28 cellular contexts compared by ENCODE assay signal in the genomic region with DNA sequence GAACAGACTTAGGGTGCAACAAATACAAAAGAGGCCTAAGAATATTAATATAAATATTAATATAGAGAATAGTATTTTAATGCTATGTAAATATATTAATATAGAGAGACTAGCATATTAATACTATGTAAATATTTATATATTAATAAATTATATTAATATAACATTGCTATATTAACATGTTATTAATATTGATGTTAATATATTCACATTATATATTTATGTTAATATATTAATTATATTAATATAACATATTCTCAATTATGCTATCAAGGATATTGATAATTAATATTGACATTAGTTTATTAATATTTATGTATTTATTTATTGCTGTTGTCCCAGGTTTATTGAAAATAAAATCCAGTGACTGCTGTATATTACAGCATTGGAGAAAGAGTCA. TPM values are rescaled to one million over a fixed set of nuclear protein-coding genes. Genes with fewer than 3 reads are reported as not detected.
DNase-seq lines count a peak whose midpoint lies in the region; ATAC-seq, FAIRE-seq and TF ChIP-seq lines count a peak whose summit lies in the region.
"Had no signal": no experiment of that assay in that cellular context is flagged by ENCODE, and none has a peak within 500 bp of the region (broad histone marks: within the 10 kb centered on the region; RNA-seq: fewer than 3 reads in every experiment).

No MANE protein-coding gene starts in this region.

- TF ChIP-seq CTCF in kidney (IDR thresholded peaks at IDR 0.05; ENCODE audit: borderline replicate concordance, extremely low read depth, insufficient read depth) (no peak), right atrium auricular region (IDR thresholded peaks at IDR 0.05) (no peak)

- intact Hi-C loops in kidney (cut with DNase I) = no loop called here

- no peak for ATAC-seq in GM19452 (IDR thresholded peaks at IDR 0.05; ENCODE audit: unreplicated experiment)
- ATAC-seq in stimulated activated naive CD8-positive, alpha-beta T cell treated with anti-CD3 and anti-CD28 coated beads, Interleukin-15, amount 100 ng/mL, for 72 hours = no peak
- ATAC-seq: A549, GM23338, HCT116 had no signal

- no peaks in the 10 kb centered on the region for H3K4me1 Mint-ChIP-seq in stimulated activated naive CD8-positive, alpha-beta T cell treated with anti-CD3 and anti-CD28 coated beads, Interleukin-15, amount 100 ng/mL, for 72 hours
- H3K4me1 Mint-ChIP-seq: CD8-positive, alpha-beta memory T cell had no signal

- H3K27ac Mint-ChIP-seq in stimulated activated naive CD8-positive, alpha-beta T cell treated with anti-CD3 and anti-CD28 coated beads, Interleukin-15, amount 100 ng/mL, for 72 hours = no peak overlapping the region
- H3K27ac Mint-ChIP-seq: CD4-positive, alpha-beta T cell; CD8-positive, alpha-beta memory T cell; GM23338; H9 had no signal

- peaks cover 24% of the 10 kb centered on the region for H3K27me3 Mint-ChIP-seq in stimulated activated naive CD8-positive, alpha-beta T cell treated with anti-CD3 and anti-CD28 coated beads, Interleukin-15, amount 100 ng/mL, for 72 hours

- H3K4me1 ChIP-seq in kidney (ENCODE audit: control insufficient read depth in 1 of 2, insufficient read depth in 1 of 2, low read depth in 1 of 2, low read length in 2 of 2) (no peaks in the 10 kb centered on the region), right atrium auricular region (no peaks in the 10 kb centered on the region)
- H3K4me1 ChIP-seq: A549, BE2C had no signal

- no peaks in the 10 kb centered on the region for H3K27me3 ChIP-seq in right atrium auricular region
- H3K27me3 ChIP-seq: BE2C; BLaER1 treated with 17β-estradiol and CSF1 and Interleukin-3, amounts not matched to agents 10 nM and 100 nM had no signal

- no peaks in the 10 kb centered on the region for H3K36me3 ChIP-seq in kidney (ENCODE audit: control insufficient read depth in 1 of 2, insufficient read depth in 2 of 2, low read length in 2 of 2)
- no peaks in the 10 kb centered on the region for H3K36me3 ChIP-seq in right atrium auricular region
- H3K36me3 ChIP-seq: BE2C; BLaER1 treated with 17β-estradiol and CSF1 and Interleukin-3, amounts not matched to agents 10 nM and 100 nM had no signal

- H3K9me3 ChIP-seq in kidney (ENCODE audit: control insufficient read depth in 1 of 2, low read length in 2 of 2) (no peaks in the 10 kb centered on the region), right atrium auricular region (no peaks in the 10 kb centered on the region)
- H3K9me3 ChIP-seq: A549; BE2C; BLaER1 treated with 17β-estradiol and CSF1 and Interleukin-3, amounts not matched to agents 10 nM and 100 nM had no signal

- peak; percentile 96 for FAIRE-seq in A204.1 (lab: Jason Lieb, UNC)
- FAIRE-seq in TTC549 (lab: Jason Lieb, UNC) = peak; percentile 92
- FAIRE-seq in colon (lab: Jason Lieb, UNC) = peak; percentile 90
- peak; percentile 96 for FAIRE-seq in kidney (lab: Jason Lieb, UNC)
- FAIRE-seq: A549, D721Med, GM12891, GM18507 had no signal

- no peak overlapping the region for H3K27ac ChIP-seq in kidney (ENCODE audit: low read depth in 2 of 2, low read length in 2 of 2)
- H3K27ac ChIP-seq in right atrium auricular region = no peak overlapping the region
- H3K27ac ChIP-seq: 22Rv1; A549; BLaER1 treated with 17β-estradiol and CSF1 and Interleukin-3, amounts not matched to agents 10 nM and 100 nM had no signal

- DNase-seq in kidney (no peak), right atrium auricular region (ENCODE audit: low spot score) (no peak), RKO (ENCODE audit: low spot score) (no peak)
- no peak for DNase-seq in stimulated activated naive CD8-positive, alpha-beta T cell treated with anti-CD3 and anti-CD28 coated beads, Interleukin-15, amount 100 ng/mL, for 72 hours
- DNase-seq: ACHN; AML-193; BE2C; CD4-positive, alpha-beta T cell; CD8-positive, alpha-beta memory T cell; DMS 273 treated with DMSO at 0.1 percent for 48 hours; DMS79; EL; GF-D8; H9 had no signal

- no peak overlapping the region for H3K4me3 Mint-ChIP-seq in stimulated activated naive CD8-positive, alpha-beta T cell treated with anti-CD3 and anti-CD28 coated beads, Interleukin-15, amount 100 ng/mL, for 72 hours
- H3K4me3 Mint-ChIP-seq: CD14-positive monocyte; CD4-positive, alpha-beta T cell; CD8-positive, alpha-beta memory T cell; GM23338; H9 had no signal

- H3K9me3 Mint-ChIP-seq in stimulated activated naive CD8-positive, alpha-beta T cell treated with anti-CD3 and anti-CD28 coated beads, Interleukin-15, amount 100 ng/mL, for 72 hours = no peaks in the 10 kb centered on the region
- H3K9me3 Mint-ChIP-seq: CD4-positive, alpha-beta T cell; CD8-positive, alpha-beta memory T cell; GM23338; H9 had no signal

- H3K4me3 ChIP-seq in kidney (ENCODE audit: low read length in 2 of 2) = no peak overlapping the region
- H3K4me3 ChIP-seq in right atrium auricular region = no peak overlapping the region
- H3K4me3 ChIP-seq: A549; BLaER1 treated with 17β-estradiol and CSF1 and Interleukin-3, amounts not matched to agents 10 nM and 100 nM; GM23338 had no signal

- H3K9ac ChIP-seq in kidney (ENCODE audit: low read length in 2 of 2) = no peak overlapping the region
- H3K9ac ChIP-seq: BLaER1 treated with 17β-estradiol and CSF1 and Interleukin-3, amounts not matched to agents 10 nM and 100 nM had no signal

RNA-seq across cellular contexts. Expression of gene MAS1L, which starts 1.1 kb away (rescaled TPM):
- not detected for total RNA-seq in kidney
- not detected for polyA plus RNA-seq in kidney (ENCODE audit: insufficient read depth, low read depth, low replicate concordance)
- total RNA-seq in right atrium auricular region = not detected
- total RNA-seq: CD4-positive, alpha-beta T cell; CD8-positive, alpha-beta memory T cell; GM23338; H4; H9 had no signal
- polyA plus RNA-seq: A549; CD14-positive monocyte; CD8-positive, alpha-beta memory T cell; GM23338 had no signal

RNA-seq across cellular contexts. Expression of gene OR2H1, which starts 31.9 kb away (rescaled TPM):
- not detected for total RNA-seq in kidney
- not detected for polyA plus RNA-seq in kidney (ENCODE audit: insufficient read depth, low read depth, low replicate concordance)
- not detected for total RNA-seq in right atrium auricular region
- total RNA-seq: CD4-positive, alpha-beta T cell; CD8-positive, alpha-beta memory T cell; GM23338; H4; H9 had no signal
- polyA plus RNA-seq: A549; CD14-positive monocyte; CD8-positive, alpha-beta memory T cell; GM23338 had no signal

RNA-seq across cellular contexts. Expression of gene OR11A1, which starts 32.0 kb away (rescaled TPM):
- total RNA-seq in kidney (not detected), right atrium auricular region (not detected)
- polyA plus RNA-seq in kidney (ENCODE audit: insufficient read depth, low read depth, low replicate concordance) = not detected
- total RNA-seq: CD4-positive, alpha-beta T cell; CD8-positive, alpha-beta memory T cell; GM23338; H4; H9 had no signal
- polyA plus RNA-seq: A549; CD14-positive monocyte; CD8-positive, alpha-beta memory T cell; GM23338 had no signal

RNA-seq across cellular contexts. Expression of gene OR10C1, which starts 49.8 kb away (rescaled TPM):
- total RNA-seq in kidney (not detected), right atrium auricular region (not detected)
- not detected for polyA plus RNA-seq in kidney (ENCODE audit: insufficient read depth, low read depth, low replicate concordance)
- total RNA-seq: CD4-positive, alpha-beta T cell; CD8-positive, alpha-beta memory T cell; GM23338; H4; H9 had no signal
- polyA plus RNA-seq: A549; CD14-positive monocyte; CD8-positive, alpha-beta memory T cell; GM23338 had no signal
